Comparison of ENCODE assay signal across 27 cellular contexts in the genomic region with DNA sequence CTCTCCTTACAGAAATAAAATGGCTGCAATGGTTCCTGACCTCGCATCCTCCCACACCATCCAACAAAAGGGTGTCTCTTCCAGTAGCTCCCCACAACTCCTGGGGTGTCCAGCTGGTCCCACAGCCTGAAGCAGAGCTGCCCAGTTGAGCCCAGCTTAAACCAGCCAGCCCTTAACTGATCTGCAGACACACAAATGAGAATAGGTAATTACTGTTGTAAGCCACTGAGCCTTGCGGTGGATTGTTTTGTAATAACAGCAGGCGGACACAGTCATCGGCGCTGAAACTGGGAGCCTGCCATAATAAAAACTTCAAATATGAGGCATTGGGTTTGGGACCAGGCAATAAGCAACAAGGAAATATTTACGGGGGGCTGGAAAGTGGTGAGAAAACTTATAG. TPM values are rescaled to one million over a fixed set of nuclear protein-coding genes. Genes with fewer than 3 reads are reported as not detected.
A peak's percentile ranks its signal among the peaks of the same experiment; 100 is the strongest.
DNase-seq lines count a peak whose midpoint lies in the region; ATAC-seq and TF ChIP-seq lines count a peak whose summit lies in the region.
"Had no signal": no experiment of that assay in that cellular context is flagged by ENCODE, and none has a peak within 500 bp of the region (broad histone marks: within the 10 kb centered on the region; RNA-seq: fewer than 3 reads in every experiment).

No MANE protein-coding gene starts in this region.

- H3K4me3 Mint-ChIP-seq in MCF 10A (ENCODE audit: unreplicated experiment) (peak overlapping the region; percentile 48), Caco-2 (ENCODE audit: unreplicated experiment) (no peak overlapping the region), endothelial cell (ENCODE audit: unreplicated experiment) (no peak overlapping the region)
- H3K4me3 Mint-ChIP-seq: activated T-cell treated with anti-CD3 and anti-CD28 coated beads, Interleukin-2, amount 50 U/mL, for 4 hours; GM23338; memory B cell had no signal

- no peaks in the 10 kb centered on the region for H3K27me3 Mint-ChIP-seq in MCF 10A (ENCODE audit: insufficient read depth, unreplicated experiment)
- peaks cover 3% of the 10 kb centered on the region for H3K27me3 Mint-ChIP-seq in Caco-2 (ENCODE audit: insufficient read depth, unreplicated experiment)
- peaks cover 2% of the 10 kb centered on the region for H3K27me3 Mint-ChIP-seq in endothelial cell (ENCODE audit: unreplicated experiment)

- peaks cover 39% of the 10 kb centered on the region for H3K4me1 Mint-ChIP-seq in MCF 10A (ENCODE audit: insufficient read depth, unreplicated experiment)
- H3K4me1 Mint-ChIP-seq in Caco-2 (ENCODE audit: low read depth, unreplicated experiment) = peaks cover 10% of the 10 kb centered on the region
- H3K4me1 Mint-ChIP-seq in endothelial cell (ENCODE audit: unreplicated experiment) = no peaks in the 10 kb centered on the region
- H3K4me1 Mint-ChIP-seq: GM23338, memory B cell had no signal

- H3K9me3 Mint-ChIP-seq in MCF 10A (ENCODE audit: unreplicated experiment) = no peaks in the 10 kb centered on the region
- H3K9me3 Mint-ChIP-seq in Caco-2 (ENCODE audit: unreplicated experiment) = no peaks in the 10 kb centered on the region
- H3K9me3 Mint-ChIP-seq in endothelial cell (ENCODE audit: unreplicated experiment) = no peaks in the 10 kb centered on the region

- TF ChIP-seq CTCF in MCF 10A (IDR thresholded peaks at IDR 0.05; ENCODE audit: unreplicated experiment) = no peak
- TF ChIP-seq CTCF in breast epithelium (IDR thresholded peaks at IDR 0.05) = no peak
- TF ChIP-seq CTCF in colonic mucosa (IDR thresholded peaks at IDR 0.05) = no peak
- no peak for TF ChIP-seq CTCF in Caco-2 (IDR thresholded peaks at IDR 0.05; ENCODE audit: insufficient read depth in 1 of 2, low read depth in 1 of 2, low read length in 1 of 2, severe bottlenecking in 1 of 2, unreplicated experiment in 1 of 2)
- no peak for TF ChIP-seq CTCF in endothelial cell (IDR thresholded peaks at IDR 0.05; ENCODE audit: unreplicated experiment)

- H3K27ac ChIP-seq in breast epithelium = no peak overlapping the region
- H3K27ac ChIP-seq in colonic mucosa = no peak overlapping the region
- H3K27ac ChIP-seq: HL-60, thyroid gland had no signal

- H3K4me1 ChIP-seq in breast epithelium = no peaks in the 10 kb centered on the region
- H3K4me1 ChIP-seq in colonic mucosa = no peaks in the 10 kb centered on the region
- peaks cover 6% of the 10 kb centered on the region; the same call in 1 of the 2 replicates for H3K4me1 ChIP-seq in Caco-2
- H3K4me1 ChIP-seq: thyroid gland had no signal

- H3K9me3 ChIP-seq in breast epithelium (peaks cover 0 to 5% of the 10 kb centered on the region in 2 donors), colonic mucosa (no peaks in the 10 kb centered on the region), Caco-2 (no peaks in the 10 kb centered on the region; the same call in 1 of the 2 replicates)
- H3K9me3 ChIP-seq: thyroid gland had no signal

- peak overlapping the region; percentile 99 for H3K27ac Mint-ChIP-seq in MCF 10A (ENCODE audit: low read depth, unreplicated experiment)
- no peak overlapping the region for H3K27ac Mint-ChIP-seq in Caco-2 (ENCODE audit: unreplicated experiment)
- H3K27ac Mint-ChIP-seq in endothelial cell (ENCODE audit: unreplicated experiment) = no peak overlapping the region
- H3K27ac Mint-ChIP-seq: GM23338, memory B cell had no signal

- H3K36me3 ChIP-seq in breast epithelium (no peaks in the 10 kb centered on the region), colonic mucosa (no peaks in the 10 kb centered on the region), Caco-2 (ENCODE audit: control insufficient read depth, insufficient read depth, low read length) (no peaks in the 10 kb centered on the region)
- H3K36me3 ChIP-seq: thyroid gland had no signal

- H3K4me3 ChIP-seq in breast epithelium (no peak overlapping the region), colonic mucosa (no peak overlapping the region), Caco-2 (ENCODE audit: low read depth, low read length) (no peak overlapping the region)
- H3K4me3 ChIP-seq: GM23338, thyroid gland had no signal

- intact Hi-C loops in MCF 10A (cut with micrococcal nuclease) = no loop called here
- intact Hi-C loops in breast epithelium (cut with DNase I; ENCODE audit: low total_unique reads) = no loop called here
- intact Hi-C loops in colonic mucosa (cut with DNase I) = no loop called here
- intact Hi-C loops in Caco-2 (cut with micrococcal nuclease; ENCODE audit: unreplicated experiment) = no loop called here

- CTCF ChIA-PET in MCF 10A (lab: Yijun Ruan, JAX) = interaction anchor here (0.6 to 2.2 kb wide), 6 partner anchors 8 to 39 kb away, joined by 3 to 9 read pairs (median 3); a partner anchor contains a TSS
- CTCF ChIA-PET in Caco-2 (lab: Charles Lee) = interaction anchor here (1.0 kb wide), 1 partner anchor 13 kb away, joined by 6 read pairs; no protein-coding TSS in a partner anchor

- DNase-seq in MCF 10A (ENCODE audit: unreplicated experiment) (peak; percentile 80), breast epithelium (ENCODE audit: low spot score in 2 of 2) (no peak), colonic mucosa (peak; percentile 6), mesenteric fat pad (ENCODE audit: low spot score) (peak; percentile 53), Caco-2 (no peak), endothelial cell (ENCODE audit: low spot score) (no peak)
- no peak for DNase-seq in stimulated activated CD4-positive, alpha-beta T cell treated with anti-CD3 and anti-CD28 coated beads, Interleukin-2, amount 100 ng/mL, for 48 hours
- DNase-seq: activated CD4-positive, alpha-beta T cell treated with anti-CD3 and anti-CD28 coated beads for 1 hour; activated naive CD4-positive, alpha-beta T cell treated with Interleukin-2 at 50 U/mL for 16 hours; activated T-cell treated with anti-CD3 and anti-CD28 coated beads, Interleukin-2, amount 50 U/mL, for 4 hours; amygdala; effector CD4-positive, alpha-beta T cell; glutamatergic neuron; NCI-H1417 treated with DMSO at 0.1 percent for 48 hours; NCI-H2107; NCI-H510A; occipital lobe; stimulated activated CD4-positive, alpha-beta T cell treated with anti-CD3 and anti-CD28 coated beads, Interleukin-4, amount 100 ng/mL, for 24 hours; stimulated activated naive CD8-positive, alpha-beta T cell treated with anti-CD3 and anti-CD28 coated beads, Interleukin-15, Interleukin-2, amounts not matched to agents 100 U/mL and 50 U/mL, for 24 hours; SW 1271; thyroid gland had no signal

- TF ChIP-seq POLR2A in breast epithelium (IDR thresholded peaks at IDR 0.05) = no peak

- no peak overlapping the region for H3K9ac ChIP-seq in colonic mucosa (ENCODE audit: low read depth in 2 of 2, low read length in 2 of 2)

- H3K27me3 ChIP-seq in breast epithelium = no peaks in the 10 kb centered on the region
- peaks cover 10% of the 10 kb centered on the region for H3K27me3 ChIP-seq in colonic mucosa
- no peaks in the 10 kb centered on the region for H3K27me3 ChIP-seq in Caco-2 (replicated peaks; ENCODE audit: control insufficient read depth, insufficient read depth, low read length)
- H3K27me3 ChIP-seq: thyroid gland had no signal

- POLR2A ChIA-PET in MCF 10A (lab: Yijun Ruan, JAX) (interaction anchor here (0.6 to 10.6 kb wide), 7 partner anchors 11 to 1552 kb away, joined by 3 to 700 read pairs (median 4); a partner anchor contains a TSS), Caco-2 (lab: Charles Lee) (no interaction called here)

- no peaks in the 10 kb centered on the region for H3K36me3 Mint-ChIP-seq in MCF 10A (ENCODE audit: insufficient read depth, unreplicated experiment)
- no peaks in the 10 kb centered on the region for H3K36me3 Mint-ChIP-seq in Caco-2 (ENCODE audit: insufficient read depth, unreplicated experiment)
- H3K36me3 Mint-ChIP-seq in endothelial cell (ENCODE audit: low read depth, unreplicated experiment) = no peaks in the 10 kb centered on the region

- no peak for ATAC-seq in HG02588 (IDR thresholded peaks at IDR 0.05; ENCODE audit: unreplicated experiment)
- ATAC-seq: activated T-cell treated with anti-CD3 and anti-CD28 coated beads, Interleukin-2, amount 50 U/mL, for 4 hours; GM23338; HepG2; Right ventricle myocardium inferior; stimulated activated naive CD8-positive, alpha-beta T cell treated with anti-CD3 and anti-CD28 coated beads, Interleukin-15, Interleukin-2, amounts not matched to agents 100 U/mL and 50 U/mL, for 24 hours had no signal

- BruUV-seq in MCF 10A (replicated peaks; lab: Mats Ljungman, UMichigan) = no TSS peak
- no TSS peak for BruUV-seq in Caco-2 (replicated peaks; lab: Mats Ljungman, UMichigan)

RNA-seq across cellular contexts. Expression of a gene that starts 10.4 kb away (rescaled TPM):
- 32.4 and 44.2 TPM in 2 replicates for total RNA-seq in MCF 10A (2022)
- 10 to 100 TPM; 10.9 to 20.6 (median 13.1) TPM for total RNA-seq in breast epithelium
- 10 to 100 TPM; 16.3 to 18.5 TPM for total RNA-seq in colonic mucosa
- total RNA-seq in mesenteric fat pad = 20.9 TPM
- 17.7 and 18.5 TPM in 2 replicates for total RNA-seq in Caco-2 (2022)
- total RNA-seq in endothelial cell (ENCODE audit: unreplicated experiment) = 16.7 TPM

Comparison
In these comparisons a context has a peak if more than half of its experiments do, and no peak if none do; other contexts are left out.
1. DNase-seq: peak in MCF 10A (single experiment), colonic mucosa (single experiment) and mesenteric fat pad (single experiment); none in breast epithelium (0 of 2), Caco-2 (0 of 2), endothelial cell (single experiment) and stimulated activated CD4-positive, alpha-beta T cell treated with anti-CD3 and anti-CD28 coated beads, Interleukin-2, amount 100 ng/mL, for 48 hours (0 of 2).